ENCODE assay signal across 8 cellular contexts in the genomic region with DNA sequence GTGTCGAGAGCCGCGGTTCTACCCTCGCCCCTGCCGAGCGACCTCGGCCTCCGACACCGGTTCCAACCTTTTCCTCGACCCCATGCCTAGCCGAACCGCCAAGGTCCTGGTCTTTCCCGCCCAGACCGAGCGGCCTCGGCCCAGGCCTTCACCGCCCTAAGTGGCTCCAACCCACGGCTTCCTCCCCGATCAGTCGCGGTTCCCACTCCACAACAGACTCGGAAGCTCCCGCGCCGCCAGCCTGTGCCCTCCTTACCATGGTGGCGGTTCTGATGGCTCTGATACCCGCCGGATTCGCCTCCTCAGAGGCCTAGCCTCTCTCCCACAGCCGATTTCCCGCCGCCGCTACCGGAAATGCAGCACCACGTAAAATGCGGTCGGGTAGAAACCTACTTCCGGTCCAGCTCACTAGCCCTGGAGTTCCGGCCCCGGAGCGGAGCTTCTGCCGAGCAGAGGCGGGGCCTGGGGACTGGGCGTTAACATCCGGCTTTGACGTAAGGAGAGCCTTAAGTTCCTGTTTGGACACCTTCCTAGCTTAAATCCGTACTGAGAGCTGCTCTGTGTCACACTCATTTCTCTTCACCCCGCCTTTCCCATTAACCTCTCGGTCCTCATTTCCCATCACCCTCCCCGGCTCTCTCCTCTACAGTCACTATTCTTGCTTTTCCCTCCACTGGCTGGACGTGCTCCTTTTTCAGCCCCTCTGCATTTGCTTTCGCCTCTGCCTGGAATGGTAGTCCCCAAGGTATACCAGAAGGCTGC. TPM values are rescaled to one million over a fixed set of nuclear protein-coding genes. Genes with fewer than 3 reads are reported as not detected.
DNase-seq lines count a peak whose midpoint lies in the region; ATAC-seq and TF ChIP-seq lines count a peak whose summit lies in the region.

A gene (minus strand): TSS at position 358 of the 762 bp plus-strand sequence. CDS start 99 bp downstream, at position 259.

- intact Hi-C loops in mucosa of descending colon (cut with DNase I, micrococcal nuclease) = no loop called here

- H3K4me3 ChIP-seq in mucosa of descending colon = peak within 1 kb of the TSS; percentile 70

- peaks cover 14% of the 10 kb centered on the region for H3K4me1 ChIP-seq in mucosa of descending colon (ENCODE audit: low read depth)

- peaks cover 19 to 28% (median 28%) of the 10 kb centered on the region in 3 donors for H3K4me1 Mint-ChIP-seq in IgD-negative memory B cell

- peak within 1 kb of the TSS; percentile 82 for H3K27ac ChIP-seq in epithelial cell of prostate

- peak; percentile 98 for ATAC-seq in GM21529 (IDR thresholded peaks at IDR 0.05; ENCODE audit: unreplicated experiment)
- ATAC-seq in mucosa of descending colon = peak; percentile 99

- peaks cover 5% of the 10 kb centered on the region for H3K36me3 ChIP-seq in mucosa of descending colon (ENCODE audit: low read depth)

- no peaks in the 10 kb centered on the region for H3K9me3 ChIP-seq in mucosa of descending colon

- TF ChIP-seq CTCF in mucosa of descending colon (IDR thresholded peaks at IDR 0.05) = no peak

- H3K27ac Mint-ChIP-seq in IgD-negative memory B cell = peak within 1 kb of the TSS; percentile 97 to 99 (median 99)

- DNase-seq in DMS 273 treated with DMSO at 0.1 percent for 48 hours (lab: John Stamatoyannopoulos, UW) (peak; percentile 97), OCI-M2 (lab: John Stamatoyannopoulos, UW; ENCODE audit: unreplicated experiment) (peak; percentile 92), activated T-cell treated with anti-CD3 and anti-CD28 coated beads for 4 hours (peak; percentile 92), epithelial cell of prostate (ENCODE audit: low read depth, low spot score) (peak; percentile 98), mucosa of descending colon (peak; percentile 97 to 98 (median 97))
- DNase-seq in stimulated activated CD8-positive, alpha-beta memory T cell treated with anti-CD3 and anti-CD28 coated beads, Interleukin-4, amount 100 ng/mL, for 24 hours (ENCODE audit: low read depth) = peak; percentile 95

- H3K36me3 Mint-ChIP-seq in IgD-negative memory B cell = peaks cover 7% of the 10 kb centered on the region

- no peaks in the 10 kb centered on the region for H3K9me3 Mint-ChIP-seq in IgD-negative memory B cell

- H3K27me3 Mint-ChIP-seq in IgD-negative memory B cell = no peaks in the 10 kb centered on the region

- H3K4me3 Mint-ChIP-seq in IgD-negative memory B cell = peak within 1 kb of the TSS; percentile 98 to 99 (median 98)

RNA-seq across cellular contexts. Expression of the gene that starts here (rescaled TPM):
- 334 TPM for polyA plus RNA-seq in IgD-negative memory B cell
- 100 to 1,000 TPM in 1 of 3 donors, 10 to 100 TPM in 2; 84.2 to 143 (median 94.6) TPM for total RNA-seq in mucosa of descending colon

Comparison
In these comparisons a context has a peak if more than half of its experiments do, and no peak if none do; other contexts are left out.
1. Peak in every context shown above with its lines: DNase-seq, ATAC-seq, H3K4me3 ChIP-seq and H3K27ac ChIP-seq.